In the genomic region with DNA sequence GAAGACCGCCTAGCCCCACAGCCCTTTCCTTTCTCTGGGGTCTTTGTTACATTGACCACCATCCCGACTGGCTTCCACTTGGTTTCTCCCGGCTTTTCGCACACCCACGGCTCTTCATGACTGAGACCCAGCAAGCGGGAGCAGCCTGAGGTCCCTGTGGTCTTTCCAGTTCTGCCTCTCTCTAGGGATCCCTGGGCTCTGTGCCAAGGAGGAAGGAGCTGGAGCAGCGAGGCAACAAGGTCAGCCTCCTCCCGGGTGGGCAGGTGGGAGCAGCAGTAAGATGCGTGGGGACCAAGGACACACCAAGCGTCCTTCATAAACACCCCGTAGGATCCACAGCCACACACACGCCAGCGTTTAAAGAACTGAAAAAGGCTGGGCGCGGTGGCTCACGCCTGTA, we compare ENCODE assay signal across 19 cellular contexts. TPM values are rescaled to one million over a fixed set of nuclear protein-coding genes. Genes with fewer than 3 reads are reported as not detected.
DNase-seq lines count a peak whose midpoint lies in the region; ATAC-seq and TF ChIP-seq lines count a peak whose summit lies in the region.
"Had no signal": no experiment of that assay in that cellular context is flagged by ENCODE, and none has a peak within 500 bp of the region (broad histone marks: within the 10 kb centered on the region; RNA-seq: fewer than 3 reads in every experiment).

No MANE protein-coding gene starts in this region.

- H3K4me1 ChIP-seq in right atrium auricular region (no peaks in the 10 kb centered on the region), lower lobe of right lung (no peaks in the 10 kb centered on the region), aorta (ENCODE audit: control insufficient read depth in 1 of 2, insufficient read depth in 2 of 2, low read length in 2 of 2) (no peaks in the 10 kb centered on the region), tibial nerve (peaks cover 0 to 11% (median 0%) of the 10 kb centered on the region in 4 donors)
- H3K4me1 ChIP-seq: upper lobe of right lung had no signal

- CTCF ChIA-PET in RWPE1 (lab: Yijun Ruan, JAX) = no interaction called here

- no peaks in the 10 kb centered on the region for H3K36me3 ChIP-seq in right atrium auricular region
- H3K36me3 ChIP-seq in lower lobe of right lung = no peaks in the 10 kb centered on the region
- H3K36me3 ChIP-seq in aorta (ENCODE audit: control insufficient read depth in 1 of 2, insufficient read depth in 2 of 2, low read length in 1 of 2) = no peaks in the 10 kb centered on the region
- no peaks in the 10 kb centered on the region for H3K36me3 ChIP-seq in tibial nerve
- H3K36me3 ChIP-seq: esophagus squamous epithelium, upper lobe of right lung had no signal

- no peaks in the 10 kb centered on the region for H3K9me3 ChIP-seq in right atrium auricular region
- no peaks in the 10 kb centered on the region for H3K9me3 ChIP-seq in lower lobe of right lung
- H3K9me3 ChIP-seq in aorta (ENCODE audit: control insufficient read depth, low read length) = no peaks in the 10 kb centered on the region
- no peaks in the 10 kb centered on the region for H3K9me3 ChIP-seq in tibial nerve
- H3K9me3 ChIP-seq: esophagus squamous epithelium, upper lobe of right lung had no signal

- no peak overlapping the region for H3K4me3 ChIP-seq in right atrium auricular region
- H3K4me3 ChIP-seq in lower lobe of right lung = no peak overlapping the region
- H3K4me3 ChIP-seq in aorta (ENCODE audit: low read length in 2 of 2) = no peak overlapping the region
- H3K4me3 ChIP-seq in tibial nerve = no peak overlapping the region
- H3K4me3 ChIP-seq: esophagus squamous epithelium, lung, upper lobe of right lung had no signal

- ATAC-seq in Right ventricle myocardium superior (ENCODE audit: poor library complexity) = no peak
- ATAC-seq in lower lobe of right lung = no peak
- ATAC-seq in aorta (ENCODE audit: low FRiP score) = no peak
- ATAC-seq: upper lobe of right lung had no signal

- POLR2A ChIA-PET in RWPE1 (lab: Yijun Ruan, JAX; ENCODE audit: low non-redundant PET) = no interaction called here

- H3K27me3 ChIP-seq in right atrium auricular region = no peaks in the 10 kb centered on the region
- H3K27me3 ChIP-seq in lower lobe of right lung (ENCODE audit: low read depth) = peaks cover 43% of the 10 kb centered on the region
- no peaks in the 10 kb centered on the region for H3K27me3 ChIP-seq in aorta (ENCODE audit: control insufficient read depth in 1 of 2, insufficient read depth in 2 of 2, low read length in 1 of 2)
- peaks cover 0 to 76% of the 10 kb centered on the region in 2 donors for H3K27me3 ChIP-seq in tibial nerve

- H3K27ac ChIP-seq in right atrium auricular region (no peak overlapping the region), RWPE1 (peak overlapping the region; percentile 65), lower lobe of right lung (no peak overlapping the region), aorta (ENCODE audit: low read depth in 1 of 2, low read length in 2 of 2) (no peak overlapping the region), tibial nerve (no peak overlapping the region)
- H3K27ac ChIP-seq: esophagus squamous epithelium, upper lobe of right lung had no signal

- no peak for TF ChIP-seq EP300 in tibial nerve (IDR thresholded peaks at IDR 0.05)

- DNase-seq in Right ventricle myocardium superior = peak; percentile 20
- no peak for DNase-seq in right atrium auricular region (ENCODE audit: low spot score)
- peak; percentile 50 for DNase-seq in RWPE1 (ENCODE audit: low spot score)
- peak; percentile 43 for DNase-seq in lower lobe of right lung
- peak; percentile 41 to 59 for DNase-seq in aorta
- DNase-seq in H4 (ENCODE audit: low spot score) = no peak
- no peak for DNase-seq in tibial nerve (ENCODE audit: low spot score in 2 of 2)
- DNase-seq in activated CD4-positive, CD25-positive, alpha-beta regulatory T cell (lab: John Stamatoyannopoulos, UW) = no peak
- DNase-seq: activated CD4-positive, alpha-beta T cell treated with anti-CD3 and anti-CD28 coated beads for 1 hour; activated T-cell treated with anti-CD3 and anti-CD28 coated beads, Interleukin-2, amount 50 U/mL, for 1 hour; AML-193; EL; esophagus squamous epithelium; hypothalamus; IMR-90; NCI-H1694 treated with DMSO at 0.1 percent for 48 hours; occipital lobe; upper lobe of right lung had no signal

- TF ChIP-seq CTCF in right atrium auricular region (IDR thresholded peaks at IDR 0.05) (no peak), RWPE1 (conservative IDR thresholded peaks at IDR 0.05; ENCODE audit: low read depth) (no peak), lower lobe of right lung (IDR thresholded peaks at IDR 0.05) (no peak), tibial nerve (IDR thresholded peaks at IDR 0.05) (no peak)

- intact Hi-C loops in Right ventricle myocardium superior (cut with DNase I) = no loop called here
- intact Hi-C loops in lower lobe of right lung (cut with DNase I) = no loop called here
- intact Hi-C loops in aorta (cut with DNase I) = no loop called here

- TF ChIP-seq POLR2A in tibial nerve (IDR thresholded peaks at IDR 0.05) = no peak

- WGBS in aorta, 2 donors = 46 to 48% methylated on average over 16 of the region's 16 CpGs
- WGBS in tibial nerve, 2 donors = 52 to 61% methylated on average over 16 of the region's 16 CpGs

RNA-seq across cellular contexts. Expression of a gene that starts 29.6 kb away (rescaled TPM):
- total RNA-seq in Right ventricle myocardium superior (10.2 TPM), right atrium auricular region (10 to 100 TPM in 1 of 2 donors, 1 to 10 TPM in 1; 8.4 to 11.1 TPM), lower lobe of right lung (8.3 TPM), aorta (1 to 10 TPM; 7.5 to 7.6 TPM), tibial nerve (10 to 100 TPM; 12.0 to 15.3 (median 13.6) TPM)
- polyA plus RNA-seq in aorta = 1 to 10 TPM; 4.0 to 7.8 TPM
- 33.9 and 34.2 TPM in 2 replicates for total RNA-seq in H4 (2014; rRNA removed; shearing (Covaris generic))

RNA-seq across cellular contexts. Expression of a gene that starts 37.9 kb away (rescaled TPM):
- total RNA-seq in Right ventricle myocardium superior (17.8 TPM), right atrium auricular region (10 to 100 TPM; 17.3 to 31.2 TPM), lower lobe of right lung (69.4 TPM), aorta (10 to 100 TPM; 31.7 to 42.6 TPM), tibial nerve (100 to 1,000 TPM in 1 of 4 donors, 10 to 100 TPM in 3; 67.1 to 108 (median 80.8) TPM)
- 10 to 100 TPM; 18.5 to 58.8 TPM for polyA plus RNA-seq in aorta
- 30.9 and 43.8 TPM in 2 replicates for total RNA-seq in H4 (2014; rRNA removed; shearing (Covaris generic))

RNA-seq across cellular contexts. Expression of a gene that starts 50.1 kb away (rescaled TPM):
- total RNA-seq in Right ventricle myocardium superior (2.7 TPM), right atrium auricular region (1 to 10 TPM; 4.2 to 5.7 TPM), lower lobe of right lung (0.89 TPM), aorta (1 to 10 TPM; 1.5 to 6.5 TPM), tibial nerve (10 to 100 TPM; 51.3 to 81.2 (median 63.5) TPM)
- polyA plus RNA-seq in aorta = under 1 TPM; 0.13 to 0.77 TPM
- total RNA-seq in H4 (2014; rRNA removed; shearing (Covaris generic)) = not detected in 2 replicates

RNA-seq across cellular contexts. Expression of a gene that starts 58.1 kb away (rescaled TPM):
- total RNA-seq in Right ventricle myocardium superior = not detected
- total RNA-seq in right atrium auricular region = under 1 TPM in 1 of 2 donors, not detected in 1; 0.43 TPM
- total RNA-seq in lower lobe of right lung = not detected
- not detected for total RNA-seq in aorta
- polyA plus RNA-seq in aorta = not detected
- not detected in 2 replicates for total RNA-seq in H4 (2014; rRNA removed; shearing (Covaris generic))
- under 1 TPM in 1 of 4 donors, not detected in 3; 0.30 TPM for total RNA-seq in tibial nerve

Comparison
In these comparisons a context has a peak if more than half of its experiments do, and no peak if none do; other contexts are left out.
1. DNase-seq: peak in Right ventricle myocardium superior (single experiment), RWPE1 (single experiment), lower lobe of right lung (single experiment) and aorta (2 of 2); none in right atrium auricular region (single experiment), H4 (single experiment), tibial nerve (0 of 2) and activated CD4-positive, CD25-positive, alpha-beta regulatory T cell (0 of 4).
2. RNA of a gene that starts 50.1 kb away (total RNA-seq): 51.3 to 81.2 TPM in tibial nerve; 1.5 to 6.5 TPM in aorta, 4.2 to 5.7 TPM in right atrium auricular region, 2.7 TPM in Right ventricle myocardium superior (single experiment), 0.89 TPM in lower lobe of right lung (single experiment) and not detected in H4; every median in the first group is over 4 times any median in the second.